ENCODE assay signal across 8 cellular contexts in the genomic region with DNA sequence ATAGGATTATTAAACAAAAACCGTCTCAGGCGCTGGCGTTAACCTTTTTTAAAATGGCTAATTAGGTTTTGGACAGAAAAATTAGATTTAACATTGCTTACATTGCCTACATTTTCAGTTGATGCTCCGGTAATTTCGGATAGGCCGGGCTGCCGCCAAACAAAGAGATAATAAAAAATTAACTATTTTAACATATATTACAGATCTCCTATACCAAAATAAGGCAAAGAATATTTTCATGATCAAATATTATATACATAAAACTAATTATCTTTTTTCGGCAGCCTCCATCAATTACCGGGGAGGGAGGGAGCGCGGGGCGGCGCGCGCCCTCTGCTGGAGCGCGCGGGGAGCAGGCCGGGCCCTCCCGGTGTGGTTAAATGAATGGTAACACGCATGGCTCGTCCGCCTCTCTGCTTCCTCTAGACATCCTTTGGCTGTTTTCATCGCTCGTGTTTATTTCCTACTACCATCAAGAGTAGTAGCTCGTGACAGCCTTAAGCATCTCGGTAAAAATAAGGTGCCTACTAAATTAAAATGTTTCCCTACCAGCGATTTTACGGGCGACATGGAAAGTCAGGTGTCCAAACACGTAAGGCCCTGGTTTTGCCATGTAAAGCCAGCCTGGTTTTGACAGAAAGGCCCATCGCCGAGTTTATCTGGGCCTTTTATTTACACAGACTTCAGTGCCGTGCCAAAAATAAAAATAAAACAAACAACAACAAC. TPM values are rescaled to one million over a fixed set of nuclear protein-coding genes. Genes with fewer than 3 reads are reported as not detected.
DNase-seq lines count a peak whose midpoint lies in the region; ATAC-seq and TF ChIP-seq lines count a peak whose summit lies in the region.

No MANE protein-coding gene starts in this region.

- CTCF ChIA-PET in OCI-LY7 (lab: Charles Lee; ENCODE audit: unreplicated experiment) = no interaction called here

- H3K9me3 ChIP-seq in OCI-LY7 (ENCODE audit: low read length) = no peaks in the 10 kb centered on the region

- H3K4me3 ChIP-seq in OCI-LY7 (ENCODE audit: low read depth, low read length, poor library complexity, severe bottlenecking) = no peak overlapping the region
- H3K4me3 ChIP-seq in rectal smooth muscle tissue (ENCODE audit: low read length) = peak overlapping the region; percentile 49

- TF ChIP-seq CTCF in OCI-LY7 (conservative IDR thresholded peaks at IDR 0.05; ENCODE audit: low read length) = peak; percentile 95

- H3K4me1 ChIP-seq in OCI-LY7 (ENCODE audit: insufficient read depth, low read length, poor library complexity, severe bottlenecking) (no peaks in the 10 kb centered on the region), rectal smooth muscle tissue (ENCODE audit: control insufficient read depth, insufficient read depth, low read length) (peaks cover 2% of the 10 kb centered on the region)

- H3K36me3 ChIP-seq in OCI-LY7 (ENCODE audit: insufficient read depth, low read length) (no peaks in the 10 kb centered on the region), rectal smooth muscle tissue (ENCODE audit: control insufficient read depth, insufficient read depth, low read length) (no peaks in the 10 kb centered on the region)

- H4K20me1 ChIP-seq in OCI-LY7 (ENCODE audit: insufficient read depth, low read length) = no peaks in the 10 kb centered on the region

- no TSS peak for BruUV-seq in OCI-LY7 (replicated peaks; lab: Mats Ljungman, UMichigan)

- no peaks in the 10 kb centered on the region for H3K79me2 ChIP-seq in OCI-LY7 (ENCODE audit: insufficient read depth, low read depth, low read length)

- no peak overlapping the region for H3K4me2 ChIP-seq in OCI-LY7 (ENCODE audit: low read length)

- H2AFZ ChIP-seq in OCI-LY7 (ENCODE audit: low read length) = no peak overlapping the region

- no peaks in the 10 kb centered on the region for H3K9me2 ChIP-seq in OCI-LY7 (ENCODE audit: insufficient read depth, low read length)

- H3K27ac ChIP-seq in OCI-LY7 (ENCODE audit: low read depth, low read length, poor library complexity, severe bottlenecking) = no peak overlapping the region
- no peak overlapping the region for H3K27ac ChIP-seq in rectal smooth muscle tissue (ENCODE audit: low read depth, low read length)

- intact Hi-C loops in OCI-LY7 (cut with micrococcal nuclease; ENCODE audit: unreplicated experiment) = loop anchor here (1.0 to 2.0 kb wide), 2 partner anchors 189 to 602 kb away; no protein-coding TSS in a partner anchor

- H3K27me3 ChIP-seq in rectal smooth muscle tissue (ENCODE audit: control insufficient read depth, insufficient read depth, low read length) = peaks cover 28% of the 10 kb centered on the region

- DNase-seq in stimulated activated naive CD4-positive, alpha-beta T cell (lab: John Stamatoyannopoulos, UW) = peak; percentile 8 to 56 (median 27)
- DNase-seq in stimulated activated naive CD4-positive, alpha-beta T cell treated with Interleukin-2 at 50 U/mL for 16 hours (lab: John Stamatoyannopoulos, UW) = no peak
- DNase-seq in OCI-LY7 (ENCODE audit: low spot score) = peak; percentile 40
- DNase-seq in activated gamma-delta T cell treated with Interleukin-2 at 50 U/mL for 16 hours = peak; percentile 42
- DNase-seq in globus pallidus (ENCODE audit: low spot score) = peak; percentile 16
- no peak for DNase-seq in GOT3 (lab: John Stamatoyannopoulos, UW)

- ATAC-seq in HG03135 (IDR thresholded peaks at IDR 0.05; ENCODE audit: unreplicated experiment) = peak; percentile 54

- POLR2A ChIA-PET in OCI-LY7 (lab: Charles Lee) = no interaction called here

- no peak overlapping the region for H3K9ac ChIP-seq in rectal smooth muscle tissue (ENCODE audit: low read length)

RNA-seq across cellular contexts. Expression of gene TMEM33, which starts 52.4 kb away (rescaled TPM):
- 21.0 and 25.7 TPM in 2 replicates for total RNA-seq in OCI-LY7 (2014; rRNA removed; shearing (Covaris generic))
- 43.0 and 46.6 TPM in 2 replicates for total RNA-seq in OCI-LY7 (2022)

Comparison
In these comparisons a context has a peak if more than half of its experiments do, and no peak if none do; other contexts are left out.
1. DNase-seq: peak in stimulated activated naive CD4-positive, alpha-beta T cell (6 of 6), OCI-LY7 (single experiment), activated gamma-delta T cell treated with Interleukin-2 at 50 U/mL for 16 hours (single experiment) and globus pallidus (single experiment); none in stimulated activated naive CD4-positive, alpha-beta T cell treated with Interleukin-2 at 50 U/mL for 16 hours (single experiment) and GOT3 (single experiment).